Comparison of ENCODE assay signal across 16 cellular contexts in the genomic region with DNA sequence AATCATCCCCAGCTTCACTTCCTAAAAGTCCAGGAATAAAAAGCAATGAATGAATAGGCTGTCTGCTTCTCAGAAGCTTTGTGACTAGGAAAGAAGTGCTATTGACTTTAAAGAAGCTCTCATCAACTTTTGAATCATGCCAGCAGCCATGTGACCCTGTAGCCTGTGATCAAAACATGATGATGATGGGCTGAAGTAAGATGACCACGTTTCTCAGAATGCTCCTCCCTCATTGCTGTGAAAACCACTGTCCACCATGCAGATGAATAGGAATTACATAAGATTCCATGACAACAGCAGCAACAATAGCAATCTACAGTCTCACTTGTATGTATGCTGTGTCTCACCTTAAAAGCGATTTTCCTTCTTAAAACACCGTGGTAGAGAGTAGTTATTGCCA.
A peak's percentile ranks its signal among the peaks of the same experiment; 100 is the strongest.
DNase-seq lines count a peak whose midpoint lies in the region; TF ChIP-seq lines count a peak whose summit lies in the region.
"Had no signal": no experiment of that assay in that cellular context is flagged by ENCODE, and none has a peak within 500 bp of the region (broad histone marks: within the 10 kb centered on the region; RNA-seq: fewer than 3 reads in every experiment).

No MANE protein-coding gene starts in this region.

- no peak overlapping the region; the same call in 1 of the 2 replicates for H3K27ac ChIP-seq in HEK293 (ENCODE audit: extremely low read depth, low read depth, low read length)
- peak overlapping the region; percentile 10 for H3K27ac ChIP-seq in rectal smooth muscle tissue (ENCODE audit: low read depth, low read length)
- H3K27ac ChIP-seq: gastrocnemius medialis, ovary had no signal

- H3K36me3 ChIP-seq in HEK293 (ENCODE audit: control insufficient read depth in 2 of 2, insufficient read depth in 1 of 2, low read length in 2 of 2), result no peaks in the 10 kb centered on the region
- no peaks in the 10 kb centered on the region for H3K36me3 ChIP-seq in endocrine pancreas (ENCODE audit: control insufficient read depth, insufficient read depth, low read length)
- no peaks in the 10 kb centered on the region for H3K36me3 ChIP-seq in rectal smooth muscle tissue (ENCODE audit: control insufficient read depth, insufficient read depth, low read length)
- H3K36me3 ChIP-seq: gastrocnemius medialis, ovary had no signal

- no peaks in the 10 kb centered on the region for H3K9me3 ChIP-seq in HEK293 (ENCODE audit: control insufficient read depth, insufficient read depth, low read depth, low read length)
- no peaks in the 10 kb centered on the region for H3K9me3 ChIP-seq in endocrine pancreas (ENCODE audit: control insufficient read depth, low read length)
- H3K9me3 ChIP-seq: gastrocnemius medialis, ovary had no signal

- POLR2A ChIA-PET in HEK293 (lab: Yijun Ruan, JAX), result no interaction called here

- H3K27me3 ChIP-seq in endocrine pancreas (ENCODE audit: control insufficient read depth, insufficient read depth, low read length) (no peaks in the 10 kb centered on the region), rectal smooth muscle tissue (ENCODE audit: control insufficient read depth, insufficient read depth, low read length) (no peaks in the 10 kb centered on the region)
- H3K27me3 ChIP-seq: gastrocnemius medialis, ovary had no signal

- H3K4me3 ChIP-seq in HEK293 (ENCODE audit: low read depth, low read length) (no peak overlapping the region), endocrine pancreas (ENCODE audit: control insufficient read depth, insufficient read depth, low read length) (peak overlapping the region; percentile 2), rectal smooth muscle tissue (ENCODE audit: low read length) (no peak overlapping the region)
- H3K4me3 ChIP-seq: gastrocnemius medialis, GM12878, ovary, skin epidermis had no signal

- H3K9ac ChIP-seq in endocrine pancreas (ENCODE audit: control insufficient read depth, insufficient read depth, low read length) (no peak overlapping the region), rectal smooth muscle tissue (ENCODE audit: low read length) (no peak overlapping the region)

- DNase-seq in RPMI7951 (ENCODE audit: low read depth) (peak; percentile 15), KG1 (lab: John Stamatoyannopoulos, UW) (no peak), dedifferentiated amniotic fluid mesenchymal stem cell (ENCODE audit: extremely low spot score) (no peak), medulla oblongata (ENCODE audit: extremely low spot score) (no peak)
- DNase-seq: activated CD4-positive, alpha-beta memory T cell treated with anti-CD3 and anti-CD28 coated beads, Interleukin-2, amount 10 ng/mL, durations not matched to agents 7 days and 5 days; activated naive CD8-positive, alpha-beta T cell treated with anti-CD3 and anti-CD28 coated beads for 36 hours; activated T-cell treated with anti-CD3 and anti-CD28 coated beads, Interleukin-2, amount 50 U/mL, for 48 hours; gastrocnemius medialis; GDM1; NCI-H2107; ovary had no signal

- CTCF ChIA-PET in HEK293 (lab: Yijun Ruan, JAX), result interaction anchor here (0.6 to 0.9 kb wide), 2 partner anchors 44 to 585 kb away, joined by 3 to 7 read pairs; no protein-coding TSS in a partner anchor

- H3K4me1 ChIP-seq in HEK293 (ENCODE audit: control insufficient read depth, insufficient read depth, low read length), result peaks cover 18% of the 10 kb centered on the region
- H3K4me1 ChIP-seq in endocrine pancreas (ENCODE audit: control insufficient read depth, insufficient read depth, low read length), result peaks cover 25% of the 10 kb centered on the region
- H3K4me1 ChIP-seq in rectal smooth muscle tissue (ENCODE audit: control insufficient read depth, insufficient read depth, low read length), result peaks cover 19% of the 10 kb centered on the region

- no peak for TF ChIP-seq CTCF in HEK293 (tag by site-specific recombination; IDR thresholded peaks at IDR 0.05)

TF ChIP-seq in HEK293, 187 proteins besides CTCF, POLR2A, EP300 and RAD21:
- TF ChIP-seq KLF16 (tag by site-specific recombination; IDR thresholded peaks at IDR 0.05) (no peak), YY1 (tag by site-specific recombination; IDR thresholded peaks at IDR 0.05) (no peak), ZNF133 (tag by site-specific recombination; IDR thresholded peaks at IDR 0.05) (peak; percentile 65), SALL2 (tag by site-specific recombination; IDR thresholded peaks at IDR 0.05; ENCODE audit: borderline replicate concordance) (no peak)
- TF ChIP-seq, protein P1, sequence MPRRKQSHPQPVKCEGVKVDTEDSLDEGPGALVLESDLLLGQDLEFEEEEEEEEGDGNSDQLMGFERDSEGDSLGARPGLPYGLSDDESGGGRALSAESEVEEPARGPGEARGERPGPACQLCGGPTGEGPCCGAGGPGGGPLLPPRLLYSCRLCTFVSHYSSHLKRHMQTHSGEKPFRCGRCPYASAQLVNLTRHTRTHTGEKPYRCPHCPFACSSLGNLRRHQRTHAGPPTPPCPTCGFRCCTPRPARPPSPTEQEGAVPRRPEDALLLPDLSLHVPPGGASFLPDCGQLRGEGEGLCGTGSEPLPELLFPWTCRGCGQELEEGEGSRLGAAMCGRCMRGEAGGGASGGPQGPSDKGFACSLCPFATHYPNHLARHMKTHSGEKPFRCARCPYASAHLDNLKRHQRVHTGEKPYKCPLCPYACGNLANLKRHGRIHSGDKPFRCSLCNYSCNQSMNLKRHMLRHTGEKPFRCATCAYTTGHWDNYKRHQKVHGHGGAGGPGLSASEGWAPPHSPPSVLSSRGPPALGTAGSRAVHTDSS (tag by site-specific recombination; IDR thresholded peaks at IDR 0.05), result 0 out of 2 replicates have a peak, but pooled peaks have one; percentile 42
